Comparison of ENCODE assay signal across 16 cellular contexts in the genomic region with DNA sequence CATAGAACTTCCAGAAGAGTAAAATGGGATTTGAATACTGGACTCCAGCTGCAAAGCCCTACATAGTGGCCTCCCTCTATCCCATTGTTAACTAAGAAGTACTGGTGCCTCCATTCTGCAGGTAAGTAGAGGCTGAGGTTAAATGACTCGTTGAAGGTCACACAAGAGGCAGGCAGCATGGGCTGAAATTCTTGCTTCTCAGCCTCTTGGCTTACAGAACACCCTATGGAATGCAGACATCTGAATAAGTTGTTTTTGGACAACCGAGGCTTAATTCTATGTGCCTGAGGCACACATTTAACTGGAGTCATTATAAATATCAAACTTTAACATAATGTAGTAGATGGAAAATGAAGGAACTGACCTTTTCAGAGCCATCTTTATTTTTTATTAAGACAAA. TPM values are rescaled to one million over a fixed set of nuclear protein-coding genes. Genes with fewer than 3 reads are reported as not detected.
DNase-seq lines count a peak whose midpoint lies in the region; ATAC-seq, FAIRE-seq and TF ChIP-seq lines count a peak whose summit lies in the region.
"Had no signal": no experiment of that assay in that cellular context is flagged by ENCODE, and none has a peak within 500 bp of the region (broad histone marks: within the 10 kb centered on the region; RNA-seq: fewer than 3 reads in every experiment).

No MANE protein-coding gene starts in this region.

- H4K20me1 ChIP-seq in GM23338 (replicated peaks; ENCODE audit: insufficient read depth) = peaks cover 7% of the 10 kb centered on the region

- DNase-seq in GM23338 (ENCODE audit: low spot score) (no peak), adipocyte (ENCODE audit: low read depth) (peak; percentile 53), choroid plexus epithelial cell (ENCODE audit: low read depth) (peak; percentile 64), kidney (no peak), NCI-H2029 (lab: John Stamatoyannopoulos, UW) (no peak)
- DNase-seq in activated T-cell treated with anti-CD3 and anti-CD28 coated beads, Interleukin-2, amount 50 U/mL, for 4 hours = no peak
- DNase-seq: C1 segment of cervical spinal cord; Calu3; CD4-positive, alpha-beta T cell; DND-41; KG1 had no signal

- no peak overlapping the region for H3K4me3 ChIP-seq in GM23338
- no peak overlapping the region for H3K4me3 ChIP-seq in adipocyte (ENCODE audit: low read length)
- H3K4me3 ChIP-seq in choroid plexus epithelial cell (ENCODE audit: low read depth, low read length) = no peak overlapping the region
- H3K4me3 ChIP-seq in kidney (ENCODE audit: low read length in 2 of 2) = no peak overlapping the region

- H3K4me3 Mint-ChIP-seq in GM23338 = no peak overlapping the region
- no peak overlapping the region for H3K4me3 Mint-ChIP-seq in activated T-cell treated with anti-CD3 and anti-CD28 coated beads, Interleukin-2, amount 50 U/mL, for 4 hours
- H3K4me3 Mint-ChIP-seq: B cell; CD4-positive, alpha-beta T cell had no signal

- ATAC-seq in GM23338 (no peak), GM18502 (IDR thresholded peaks at IDR 0.05; ENCODE audit: poor library complexity, unreplicated experiment) (no peak)
- no peak for ATAC-seq in activated T-cell treated with anti-CD3 and anti-CD28 coated beads, Interleukin-2, amount 50 U/mL, for 4 hours
- ATAC-seq: HCT116 had no signal

- peaks cover 90% of the 10 kb centered on the region for H3K79me2 ChIP-seq in GM23338 (replicated peaks; ENCODE audit: insufficient read depth)

- peaks cover 68% of the 10 kb centered on the region for H3K4me1 ChIP-seq in GM23338 (ENCODE audit: insufficient read depth)
- H3K4me1 ChIP-seq in adipocyte (ENCODE audit: control insufficient read depth, insufficient read depth, low read length) = peaks cover 21% of the 10 kb centered on the region
- peaks cover 12% of the 10 kb centered on the region in 2 donors for H3K4me1 ChIP-seq in kidney (ENCODE audit: control insufficient read depth in 1 of 2, insufficient read depth in 1 of 2, low read depth in 1 of 2, low read length in 2 of 2)

- H3K27me3 ChIP-seq in GM23338 (ENCODE audit: insufficient read depth) = no peaks in the 10 kb centered on the region
- no peaks in the 10 kb centered on the region for H3K27me3 ChIP-seq in adipocyte (replicated peaks; ENCODE audit: control insufficient read depth, insufficient read depth, low read length)

- no peak overlapping the region for H2AFZ ChIP-seq in GM23338

- H3K36me3 Mint-ChIP-seq in GM23338 (ENCODE audit: low read depth) = peaks cover 10% of the 10 kb centered on the region; the same call in 2 of the 3 replicates
- H3K36me3 Mint-ChIP-seq in activated T-cell treated with anti-CD3 and anti-CD28 coated beads, Interleukin-2, amount 50 U/mL, for 4 hours (ENCODE audit: insufficient read depth) = no peaks in the 10 kb centered on the region

- H3K27ac Mint-ChIP-seq in GM23338 = no peak overlapping the region
- H3K27ac Mint-ChIP-seq: B cell; CD4-positive, alpha-beta T cell had no signal

- intact Hi-C loops in kidney (cut with DNase I) = no loop called here

- H3K9me3 ChIP-seq in adipocyte (ENCODE audit: control insufficient read depth, low read length) (no peaks in the 10 kb centered on the region), kidney (ENCODE audit: control insufficient read depth in 1 of 2, low read length in 2 of 2) (no peaks in the 10 kb centered on the region)

- H3K9ac ChIP-seq in adipocyte (ENCODE audit: low read length) (no peak overlapping the region), kidney (ENCODE audit: low read length in 2 of 2) (no peak overlapping the region)

- no peak for FAIRE-seq in kidney (lab: Jason Lieb, UNC)
- FAIRE-seq: A204.1, GM18507 had no signal

- H3K36me3 ChIP-seq in GM23338 (ENCODE audit: insufficient read depth) = no peaks in the 10 kb centered on the region
- no peaks in the 10 kb centered on the region for H3K36me3 ChIP-seq in adipocyte (ENCODE audit: control insufficient read depth, insufficient read depth, low read length, severe bottlenecking)
- no peaks in the 10 kb centered on the region for H3K36me3 ChIP-seq in kidney (ENCODE audit: control insufficient read depth in 1 of 2, insufficient read depth in 2 of 2, low read length in 2 of 2)

- H3K27me3 Mint-ChIP-seq in GM23338 (ENCODE audit: insufficient read depth, low read depth, poor library complexity) = peaks cover 11% of the 10 kb centered on the region
- no peaks in the 10 kb centered on the region for H3K27me3 Mint-ChIP-seq in activated T-cell treated with anti-CD3 and anti-CD28 coated beads, Interleukin-2, amount 50 U/mL, for 4 hours (ENCODE audit: low read depth)
- H3K27me3 Mint-ChIP-seq: B cell; CD4-positive, alpha-beta T cell had no signal

- H3K27ac ChIP-seq in GM23338 (ENCODE audit: low read depth) = peak overlapping the region; percentile 91; the same call in 1 of the 2 replicates
- no peak overlapping the region for H3K27ac ChIP-seq in kidney (ENCODE audit: low read depth in 2 of 2, low read length in 2 of 2)

- peaks cover 14% of the 10 kb centered on the region for H3F3A ChIP-seq in GM23338 (replicated peaks; ENCODE audit: low read depth)

- H3K9me2 ChIP-seq in GM23338 (ENCODE audit: insufficient read depth) = no peaks in the 10 kb centered on the region

- no peak for TF ChIP-seq CTCF in GM23338 (conservative IDR thresholded peaks at IDR 0.05; ENCODE audit: low read depth in 2 of 2)
- TF ChIP-seq CTCF in choroid plexus epithelial cell (conservative IDR thresholded peaks at IDR 0.05; ENCODE audit: low read depth, low read length) = no peak
- TF ChIP-seq CTCF in kidney (IDR thresholded peaks at IDR 0.05; ENCODE audit: borderline replicate concordance, extremely low read depth, insufficient read depth) = no peak

- no peak overlapping the region for H3K4me2 ChIP-seq in GM23338

- no peaks in the 10 kb centered on the region for H3K9me3 Mint-ChIP-seq in GM23338
- no peaks in the 10 kb centered on the region for H3K9me3 Mint-ChIP-seq in activated T-cell treated with anti-CD3 and anti-CD28 coated beads, Interleukin-2, amount 50 U/mL, for 4 hours
- H3K9me3 Mint-ChIP-seq: CD4-positive, alpha-beta T cell had no signal

- H3K4me1 Mint-ChIP-seq in GM23338 = peaks cover 48% of the 10 kb centered on the region
- H3K4me1 Mint-ChIP-seq in activated T-cell treated with anti-CD3 and anti-CD28 coated beads, Interleukin-2, amount 50 U/mL, for 4 hours (ENCODE audit: low read depth) = peaks cover 17% of the 10 kb centered on the region

TF ChIP-seq in GM23338, 12 proteins besides CTCF, POLR2A, EP300 and RAD21 (continues in another document):
- TF ChIP-seq EZH2phosphoT487 (IDR thresholded peaks at IDR 0.05; ENCODE audit: unreplicated experiment) (no peak), JUNB (IDR thresholded peaks at IDR 0.05; ENCODE audit: unreplicated experiment) (no peak), CREB1 (CRISPR knock-in tag; IDR thresholded peaks at IDR 0.05; ENCODE audit: low read depth) (no peak), POLR2AphosphoS5 (IDR thresholded peaks at IDR 0.05; ENCODE audit: low read depth) (no peak), EZH2 (IDR thresholded peaks at IDR 0.05; ENCODE audit: low read depth, unreplicated experiment) (no peak), ZNF114 (CRISPR knock-in tag; IDR thresholded peaks at IDR 0.05) (no peak), ZNF331 (CRISPR knock-in tag; IDR thresholded peaks at IDR 0.05; ENCODE audit: low read depth) (no peak)
- TF ChIP-seq, protein P1, sequence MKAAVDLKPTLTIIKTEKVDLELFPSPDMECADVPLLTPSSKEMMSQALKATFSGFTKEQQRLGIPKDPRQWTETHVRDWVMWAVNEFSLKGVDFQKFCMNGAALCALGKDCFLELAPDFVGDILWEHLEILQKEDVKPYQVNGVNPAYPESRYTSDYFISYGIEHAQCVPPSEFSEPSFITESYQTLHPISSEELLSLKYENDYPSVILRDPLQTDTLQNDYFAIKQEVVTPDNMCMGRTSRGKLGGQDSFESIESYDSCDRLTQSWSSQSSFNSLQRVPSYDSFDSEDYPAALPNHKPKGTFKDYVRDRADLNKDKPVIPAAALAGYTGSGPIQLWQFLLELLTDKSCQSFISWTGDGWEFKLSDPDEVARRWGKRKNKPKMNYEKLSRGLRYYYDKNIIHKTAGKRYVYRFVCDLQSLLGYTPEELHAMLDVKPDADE (IDR thresholded peaks at IDR 0.05) = no peak

RNA-seq across cellular contexts. Expression of a gene that starts 5.8 kb away (rescaled TPM):
- 67.2 and 69.8 TPM in 2 replicates for total RNA-seq in GM23338 (2014; rRNA removed; shearing (Covaris generic))
- polyA plus RNA-seq in GM23338 (2016; fragmentation: Nextera tagmentation; extraction: Ambion mirVana) = 48.4 and 51.7 TPM in 2 replicates
- total RNA-seq in kidney = 44.6 TPM
- polyA plus RNA-seq in kidney (ENCODE audit: insufficient read depth, low read depth, low replicate concordance) = 49.8 TPM
- 10 to 100 TPM; 84.7 to 99.7 (median 92.8) TPM for total RNA-seq in activated T-cell treated with anti-CD3 and anti-CD28 coated beads, Interleukin-2, amount 50 U/mL, for 4 hours

Comparison
In these comparisons a context has a peak if more than half of its experiments do, and no peak if none do; other contexts are left out.
1. DNase-seq: peak in adipocyte (single experiment) and choroid plexus epithelial cell (single experiment); none in GM23338 (single experiment), kidney (single experiment), NCI-H2029 (single experiment) and activated T-cell treated with anti-CD3 and anti-CD28 coated beads, Interleukin-2, amount 50 U/mL, for 4 hours (single experiment).